Comparison of ENCODE assay signal across 8 cellular contexts in genomic region chr6:152642578-152643375, GRCh38. TPM values are rescaled to one million over a fixed set of nuclear protein-coding genes. Genes with fewer than 3 reads are reported as not detected.
A peak's percentile ranks its signal among the peaks of the same experiment; 100 is the strongest.
DNase-seq lines count a peak whose midpoint lies in the region; ATAC-seq and TF ChIP-seq lines count a peak whose summit lies in the region.

No MANE protein-coding gene starts in this region.

- WGBS in heart left ventricle, 4 donors, result 41 to 48% (median 42%) methylated on average over 8 of the region's 8 CpGs

- H3K36me3 ChIP-seq in heart left ventricle, result no peaks in the 10 kb centered on the region

- H3K27ac Mint-ChIP-seq in activated T-cell treated with anti-CD3 and anti-CD28 coated beads, Interleukin-2, amount 50 U/mL, for 72 hours, result no peak overlapping the region

- no peaks in the 10 kb centered on the region for H3K9me3 ChIP-seq in heart left ventricle

- H3K4me1 Mint-ChIP-seq in activated T-cell treated with anti-CD3 and anti-CD28 coated beads, Interleukin-2, amount 50 U/mL, for 72 hours (ENCODE audit: low read depth), result no peaks in the 10 kb centered on the region

- peaks cover 24% of the 10 kb centered on the region for H3K27me3 Mint-ChIP-seq in activated T-cell treated with anti-CD3 and anti-CD28 coated beads, Interleukin-2, amount 50 U/mL, for 72 hours (ENCODE audit: low read depth)

- intact Hi-C loops in heart left ventricle (cut with DNase I), result loop anchor here (2.0 to 10.0 kb wide), 5 partner anchors 50 to 158 kb away; no protein-coding TSS in a partner anchor
- intact Hi-C loops in sciatic nerve (cut with DNase I), result no loop called here

- ATAC-seq in activated T-cell treated with anti-CD3 and anti-CD28 coated beads, Interleukin-2, amount 50 U/mL, for 72 hours (replicated peaks in 1 of 2), result peak in 1 of 2 donors; percentile 78
- ATAC-seq in heart left ventricle (peak; percentile 73 to 96 (median 92)), sciatic nerve (peak; percentile 64), HG03135 (IDR thresholded peaks at IDR 0.05; ENCODE audit: unreplicated experiment) (no peak)

- peaks cover 0 to 2% (median 0%) of the 10 kb centered on the region in 9 donors for H3K27me3 ChIP-seq in heart left ventricle

- peak; percentile 67 for TF ChIP-seq CTCF in GM12872 (IDR thresholded peaks at IDR 0.05; ENCODE audit: insufficient read depth, low read depth, low read length)
- TF ChIP-seq CTCF in HFF-Myc (IDR thresholded peaks at IDR 0.05; ENCODE audit: low read depth, low read length, missing control alignments), result peak; percentile 34
- peak; percentile 44 to 80 (median 64) for TF ChIP-seq CTCF in heart left ventricle (IDR thresholded peaks at IDR 0.05)

- no peak overlapping the region for H3K4me3 ChIP-seq in HFF-Myc (replicated peaks; ENCODE audit: low read depth, low read length)
- H3K4me3 ChIP-seq in heart left ventricle, result no peak overlapping the region

- H3K9me3 Mint-ChIP-seq in activated T-cell treated with anti-CD3 and anti-CD28 coated beads, Interleukin-2, amount 50 U/mL, for 72 hours, result no peaks in the 10 kb centered on the region

- peak; percentile 48 for DNase-seq in AG08395 (ENCODE audit: low spot score)
- no peak for DNase-seq in HFF-Myc (ENCODE audit: extremely low read depth, low read depth)
- DNase-seq in NCI-H1930 (lab: John Stamatoyannopoulos, UW), result peak; percentile 12 to 47
- peak; percentile 14 to 34 for DNase-seq in activated T-cell treated with anti-CD3 and anti-CD28 coated beads, Interleukin-2, amount 50 U/mL, for 72 hours
- peak; percentile 63 to 73 (median 70) for DNase-seq in heart left ventricle
- DNase-seq in sciatic nerve (ENCODE audit: low spot score), result no peak

- no peak overlapping the region for H3K27ac ChIP-seq in heart left ventricle

- no peak for TF ChIP-seq POLR2A in heart left ventricle (IDR thresholded peaks at IDR 0.05)

- H3K4me3 Mint-ChIP-seq in activated T-cell treated with anti-CD3 and anti-CD28 coated beads, Interleukin-2, amount 50 U/mL, for 72 hours, result no peak overlapping the region

- peaks cover 0 to 4% (median 0%) of the 10 kb centered on the region in 12 donors for H3K4me1 ChIP-seq in heart left ventricle

- no peaks in the 10 kb centered on the region for H3K36me3 Mint-ChIP-seq in activated T-cell treated with anti-CD3 and anti-CD28 coated beads, Interleukin-2, amount 50 U/mL, for 72 hours (ENCODE audit: insufficient read depth in 2 of 2)

RNA-seq across cellular contexts. Expression of gene SYNE1, which starts 5.6 kb away (rescaled TPM):
- 10 to 100 TPM; 34.5 to 38.9 TPM for total RNA-seq in activated T-cell treated with anti-CD3 and anti-CD28 coated beads, Interleukin-2, amount 50 U/mL, for 72 hours
- 100 to 1,000 TPM in 6 of 9 donors, 10 to 100 TPM in 3; 60.9 to 178 (median 128) TPM for total RNA-seq in heart left ventricle
- polyA plus RNA-seq in heart left ventricle, result 10 to 100 TPM; 25.0 to 76.4 TPM
- total RNA-seq in sciatic nerve, result 142 TPM

RNA-seq across cellular contexts. Expression of gene MYCT1, which starts 54.9 kb away (rescaled TPM):
- total RNA-seq in activated T-cell treated with anti-CD3 and anti-CD28 coated beads, Interleukin-2, amount 50 U/mL, for 72 hours, result not detected
- total RNA-seq in heart left ventricle, result 10 to 100 TPM in 8 of 9 donors, 1 to 10 TPM in 1; 8.4 to 20.8 (median 15.8) TPM
- 10 to 100 TPM; 13.6 to 13.7 TPM for polyA plus RNA-seq in heart left ventricle
- 20.6 TPM for total RNA-seq in sciatic nerve

Comparison
In these comparisons a context has a peak if more than half of its experiments do, and no peak if none do; other contexts are left out.
1. DNase-seq: peak in AG08395 (single experiment), NCI-H1930 (2 of 2), activated T-cell treated with anti-CD3 and anti-CD28 coated beads, Interleukin-2, amount 50 U/mL, for 72 hours (2 of 2) and heart left ventricle (5 of 5); none in HFF-Myc (single experiment) and sciatic nerve (single experiment).
2. RNA of gene MYCT1, which starts 54.9 kb away (total RNA-seq): 20.6 TPM in sciatic nerve (single experiment) and 8.4 to 20.8 TPM in heart left ventricle; not detected in activated T-cell treated with anti-CD3 and anti-CD28 coated beads, Interleukin-2, amount 50 U/mL, for 72 hours; every median in the first group is over 4 times any median in the second.
3. Peak in every context shown above with its lines, with median percentiles within 50 percentile points of each other: CTCF ChIP-seq.